Comparison of ENCODE assay signal across 11 cellular contexts in genomic region chr6:166330612-166331011, GRCh38. TPM values are rescaled to one million over a fixed set of nuclear protein-coding genes. Genes with fewer than 3 reads are reported as not detected.
DNase-seq lines count a peak whose midpoint lies in the region; TF ChIP-seq lines count a peak whose summit lies in the region.
"Had no signal": no experiment of that assay in that cellular context is flagged by ENCODE, and none has a peak within 500 bp of the region (broad histone marks: within the 10 kb centered on the region; RNA-seq: fewer than 3 reads in every experiment).

No MANE protein-coding gene starts in this region.

- H3K27me3 ChIP-seq in layer of hippocampus (ENCODE audit: control insufficient read depth, insufficient read depth, low read length): no peaks in the 10 kb centered on the region
- H3K27me3 ChIP-seq in thyroid gland: no peaks in the 10 kb centered on the region
- H3K27me3 ChIP-seq in prostate gland (replicated peaks; ENCODE audit: insufficient read depth): no peaks in the 10 kb centered on the region

- DNase-seq in NCI-H82 (lab: John Stamatoyannopoulos, UW) (peak; percentile 55), NCI-H82 treated with DMSO at 0.1 percent for 48 hours (lab: John Stamatoyannopoulos, UW; ENCODE audit: unreplicated experiment) (no peak), endothelial cell (ENCODE audit: low spot score) (peak; percentile 76), thyroid gland (peak; percentile 38 to 49), COLO829 (ENCODE audit: low spot score) (no peak), prostate gland (ENCODE audit: low spot score) (no peak)
- no peak for DNase-seq in stimulated activated naive CD4-positive, alpha-beta T cell (lab: John Stamatoyannopoulos, UW)
- DNase-seq: activated CD8-positive, alpha-beta memory T cell treated with anti-CD3 and anti-CD28 coated beads, Interleukin-2, amount 50 U/mL, for 48 hours had no signal

- peak overlapping the region; percentile 42 for H3K27ac Mint-ChIP-seq in endothelial cell (ENCODE audit: unreplicated experiment)

- H3K9me3 ChIP-seq in thyroid gland: no peaks in the 10 kb centered on the region
- H3K9me3 ChIP-seq in prostate gland: no peaks in the 10 kb centered on the region

- 29 to 36% methylated on average over 11 of the region's 11 CpGs for WGBS in thyroid gland, 2 donors
- 47% methylated on average over 11 of the region's 11 CpGs for WGBS in prostate gland

- H3K4me3 ChIP-seq in thyroid gland (replicated peaks in 1 of 3): no peak overlapping the region
- no peak overlapping the region for H3K4me3 ChIP-seq in prostate gland

- intact Hi-C loops in thyroid gland (cut with DNase I) (loop anchor here (10.0 kb wide), 1 partner anchor 54 kb away; the partner anchor contains the start of gene MPC1), prostate gland (cut with DNase I) (no loop called here)

- no peak for TF ChIP-seq POLR2A in thyroid gland (IDR thresholded peaks at IDR 0.05)
- no peak for TF ChIP-seq POLR2A in prostate gland (IDR thresholded peaks at IDR 0.05)

- H3K4me3 Mint-ChIP-seq in endothelial cell (ENCODE audit: unreplicated experiment): no peak overlapping the region

- H3K27me3 Mint-ChIP-seq in endothelial cell (ENCODE audit: unreplicated experiment): peaks cover 3% of the 10 kb centered on the region

- H3K9me3 Mint-ChIP-seq in endothelial cell (ENCODE audit: unreplicated experiment): no peaks in the 10 kb centered on the region

- peak overlapping the region; percentile 48 for H3K27ac ChIP-seq in layer of hippocampus (ENCODE audit: low read depth, low read length)
- H3K27ac ChIP-seq in thyroid gland: no peak overlapping the region
- no peak overlapping the region for H3K27ac ChIP-seq in prostate gland
- H3K27ac ChIP-seq: 22Rv1 had no signal

- H3K36me3 Mint-ChIP-seq in endothelial cell (ENCODE audit: low read depth, unreplicated experiment): peaks cover 17% of the 10 kb centered on the region

- no peak for TF ChIP-seq CTCF in endothelial cell (IDR thresholded peaks at IDR 0.05; ENCODE audit: unreplicated experiment)
- TF ChIP-seq CTCF in thyroid gland (IDR thresholded peaks at IDR 0.05): no peak
- no peak for TF ChIP-seq CTCF in prostate gland (IDR thresholded peaks at IDR 0.05)

- peaks cover 0 to 8% of the 10 kb centered on the region in 2 donors for H3K4me1 ChIP-seq in thyroid gland
- no peaks in the 10 kb centered on the region for H3K4me1 ChIP-seq in prostate gland (replicated peaks)

- no peaks in the 10 kb centered on the region for H3K36me3 ChIP-seq in thyroid gland
- H3K36me3 ChIP-seq in prostate gland: no peaks in the 10 kb centered on the region

- peaks cover 33% of the 10 kb centered on the region for H3K4me1 Mint-ChIP-seq in endothelial cell (ENCODE audit: unreplicated experiment)

RNA-seq across cellular contexts. Expression of gene SFT2D1, which starts 11.7 kb away (rescaled TPM):
- 29.1 TPM for total RNA-seq in endothelial cell (ENCODE audit: unreplicated experiment)
- total RNA-seq in thyroid gland: 10 to 100 TPM; 36.8 to 53.5 (median 48.4) TPM
- total RNA-seq in prostate gland: 10 to 100 TPM; 64.8 to 72.3 TPM

RNA-seq across cellular contexts. Expression of gene PRR18, which starts 22.4 kb away (rescaled TPM):
- total RNA-seq in endothelial cell (ENCODE audit: unreplicated experiment) (1.1 TPM), thyroid gland (under 1 TPM in 3 of 4 donors, not detected in 1; 0.21 to 0.67 (median 0.59) TPM), prostate gland (under 1 TPM in 1 of 2 donors, not detected in 1; 0.27 TPM)
- total RNA-seq: RPMI7951 had no signal

RNA-seq across cellular contexts. Expression of gene MPC1, which starts 52.1 kb away (rescaled TPM):
- total RNA-seq in endothelial cell (ENCODE audit: unreplicated experiment) (23.7 TPM), thyroid gland (100 to 1,000 TPM in 2 of 4 donors, 10 to 100 TPM in 2; 69.1 to 128 (median 103) TPM), prostate gland (10 to 100 TPM; 25.3 to 58.9 TPM)

Comparison
In these comparisons a context has a peak if more than half of its experiments do, and no peak if none do; other contexts are left out.
1. DNase-seq: peak in NCI-H82 (single experiment), endothelial cell (single experiment) and thyroid gland (2 of 2); none in NCI-H82 treated with DMSO at 0.1 percent for 48 hours (single experiment), COLO829 (single experiment), stimulated activated naive CD4-positive, alpha-beta T cell (0 of 6) and prostate gland (single experiment).